9 cellular contexts compared by ENCODE assay signal in genomic region chr17:40596261-40596919, GRCh38. TPM values are rescaled to one million over a fixed set of nuclear protein-coding genes. Genes with fewer than 3 reads are reported as not detected.
A peak's percentile ranks its signal among the peaks of the same experiment; 100 is the strongest.
DNase-seq lines count a peak whose midpoint lies in the region; ATAC-seq lines count a peak whose summit lies in the region.
"Had no signal": no experiment of that assay in that cellular context is flagged by ENCODE, and none has a peak within 500 bp of the region (broad histone marks: within the 10 kb centered on the region; RNA-seq: fewer than 3 reads in every experiment).

No MANE protein-coding gene starts in this region.

- H3K36me3 Mint-ChIP-seq in activated T-cell treated with anti-CD3 and anti-CD28 coated beads, Interleukin-2, amount 50 U/mL, for 4 hours (ENCODE audit: insufficient read depth), result no peaks in the 10 kb centered on the region
- peaks cover 5% of the 10 kb centered on the region for H3K36me3 Mint-ChIP-seq in activated naive CD8-positive, alpha-beta T cell

- DNase-seq in activated T-cell treated with anti-CD3 and anti-CD28 coated beads, Interleukin-2, amount 50 U/mL, for 4 hours, result no peak
- DNase-seq in activated T-cell treated with anti-CD3 and anti-CD28 coated beads for 4 hours (no peak), NCI-H446 treated with DMSO at 0.1 percent for 48 hours (lab: John Stamatoyannopoulos, UW) (peak; percentile 61), COLO829 (ENCODE audit: low spot score) (no peak)
- DNase-seq in stimulated activated naive CD8-positive, alpha-beta T cell treated with anti-CD3 and anti-CD28 coated beads, Interleukin-15, Interleukin-2, amounts not matched to agents 100 U/mL and 50 U/mL, for 24 hours, result peak; percentile 20
- DNase-seq in effector CD4-positive, alpha-beta T cell, result no peak

- H3K4me1 Mint-ChIP-seq in activated T-cell treated with anti-CD3 and anti-CD28 coated beads, Interleukin-2, amount 50 U/mL, for 4 hours (ENCODE audit: low read depth), result peaks cover 73% of the 10 kb centered on the region
- peaks cover 87% of the 10 kb centered on the region for H3K4me1 Mint-ChIP-seq in activated naive CD8-positive, alpha-beta T cell (ENCODE audit: low read depth)

- H3K27me3 Mint-ChIP-seq in activated T-cell treated with anti-CD3 and anti-CD28 coated beads, Interleukin-2, amount 50 U/mL, for 4 hours (ENCODE audit: low read depth), result no peaks in the 10 kb centered on the region
- no peaks in the 10 kb centered on the region for H3K27me3 Mint-ChIP-seq in activated naive CD8-positive, alpha-beta T cell

- H3K27ac Mint-ChIP-seq in activated naive CD8-positive, alpha-beta T cell, result peak overlapping the region; percentile 98

- H3K9me3 Mint-ChIP-seq in activated T-cell treated with anti-CD3 and anti-CD28 coated beads, Interleukin-2, amount 50 U/mL, for 4 hours, result no peaks in the 10 kb centered on the region
- peaks cover 6% of the 10 kb centered on the region for H3K9me3 Mint-ChIP-seq in activated naive CD8-positive, alpha-beta T cell (ENCODE audit: low read depth)

- ATAC-seq in activated T-cell treated with anti-CD3 and anti-CD28 coated beads, Interleukin-2, amount 50 U/mL, for 4 hours, result peak; percentile 15 to 29
- ATAC-seq in stimulated activated naive CD8-positive, alpha-beta T cell treated with anti-CD3 and anti-CD28 coated beads, Interleukin-15, Interleukin-2, amounts not matched to agents 100 U/mL and 50 U/mL, for 24 hours, result peak; percentile 40
- no peak for ATAC-seq in GM18502 (IDR thresholded peaks at IDR 0.05; ENCODE audit: poor library complexity, unreplicated experiment)

- H3K4me3 Mint-ChIP-seq in activated T-cell treated with anti-CD3 and anti-CD28 coated beads, Interleukin-2, amount 50 U/mL, for 4 hours, result no peak overlapping the region
- H3K4me3 Mint-ChIP-seq in activated naive CD8-positive, alpha-beta T cell, result peak overlapping the region; percentile 76

RNA-seq across cellular contexts. Expression of gene CCR7, which starts 31.1 kb away (rescaled TPM):
- total RNA-seq in activated T-cell treated with anti-CD3 and anti-CD28 coated beads, Interleukin-2, amount 50 U/mL, for 4 hours, result 100 to 1,000 TPM in 2 of 3 donors, 10 to 100 TPM in 1; 77.3 to 109 (median 108) TPM
- total RNA-seq: thoracic aorta had no signal

RNA-seq across cellular contexts. Expression of gene SMARCE1, which starts 51.2 kb away (rescaled TPM):
- total RNA-seq in activated T-cell treated with anti-CD3 and anti-CD28 coated beads, Interleukin-2, amount 50 U/mL, for 4 hours, result 100 to 1,000 TPM; 105 to 117 (median 106) TPM

Comparison
In these comparisons a context has a peak if more than half of its experiments do, and no peak if none do; other contexts are left out.
1. DNase-seq: peak in NCI-H446 treated with DMSO at 0.1 percent for 48 hours (single experiment) and stimulated activated naive CD8-positive, alpha-beta T cell treated with anti-CD3 and anti-CD28 coated beads, Interleukin-15, Interleukin-2, amounts not matched to agents 100 U/mL and 50 U/mL, for 24 hours (single experiment); none in activated T-cell treated with anti-CD3 and anti-CD28 coated beads, Interleukin-2, amount 50 U/mL, for 4 hours (single experiment), activated T-cell treated with anti-CD3 and anti-CD28 coated beads for 4 hours (single experiment), COLO829 (single experiment) and effector CD4-positive, alpha-beta T cell (single experiment).